ENCODE assay signal across 19 cellular contexts in the genomic region with DNA sequence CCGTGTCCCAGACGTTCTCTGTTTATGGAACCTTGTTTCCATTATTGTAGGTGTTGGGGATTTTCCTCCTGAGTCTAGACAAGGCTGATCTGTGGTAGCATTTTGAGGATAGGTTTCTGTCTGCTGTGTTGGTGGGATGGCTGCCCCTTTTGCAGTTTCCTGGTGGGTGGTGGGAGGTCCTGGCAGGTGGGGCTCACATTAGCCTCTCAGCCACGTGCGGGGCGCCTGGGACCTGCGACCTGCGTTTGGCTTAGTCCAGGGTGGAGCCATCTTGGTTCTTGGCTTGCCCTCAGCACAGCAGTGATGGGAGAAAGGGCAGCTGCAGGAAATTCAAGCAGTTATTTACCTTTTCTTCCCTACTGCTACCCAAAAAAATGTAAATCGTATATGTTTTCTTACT.
"Had no signal": no experiment of that assay in that cellular context is flagged by ENCODE, and none has a peak within 500 bp of the region (broad histone marks: within the 10 kb centered on the region; RNA-seq: fewer than 3 reads in every experiment).

No MANE protein-coding gene starts in this region.

- H3K4me3 ChIP-seq: MG63 had no signal

- ATAC-seq: Panc1 had no signal

- H3K27ac ChIP-seq: HL-60, RWPE1 had no signal

- H3K9me3 ChIP-seq: MG63, SK-N-SH had no signal

- DNase-seq: KBM-7, MG63, NCI-H1092, NCI-H1105 treated with DMSO at 0.1 percent for 48 hours, NCI-H1417 treated with DMSO at 0.1 percent for 48 hours, NCI-H146, NCI-H1694 treated with DMSO at 0.1 percent for 48 hours, NCI-H1930, NCI-H2081, NCI-H2107, NCI-H2227 treated with DMSO at 0.1 percent for 48 hours, NCI-H524, NCI-H69, NCI-H774, SHP77, SK-N-SH had no signal

- H3K27me3 ChIP-seq: MG63 had no signal

- H3K36me3 ChIP-seq: MG63 had no signal
